In the genomic region with DNA sequence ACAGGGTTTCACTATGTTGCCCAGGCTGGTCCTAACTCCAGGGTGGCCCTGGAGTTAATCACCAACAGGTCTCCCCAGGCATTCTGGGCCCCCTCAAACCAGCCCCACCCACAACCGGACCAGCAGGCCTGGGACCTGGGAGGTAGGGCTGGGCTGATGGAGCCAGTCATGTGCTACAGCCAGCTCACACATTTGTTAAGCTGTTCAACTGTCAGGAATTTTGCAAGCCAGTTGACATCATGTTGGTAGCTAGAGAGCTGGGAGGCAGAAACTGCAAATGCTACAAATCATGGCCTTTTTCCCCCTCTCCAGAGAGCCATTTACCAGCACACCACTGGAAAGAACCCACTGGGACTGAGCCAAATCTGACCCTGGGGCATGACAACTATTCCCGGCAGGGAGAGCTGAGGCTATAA, we compare ENCODE assay signal across 13 cellular contexts. TPM values are rescaled to one million over a fixed set of nuclear protein-coding genes. Genes with fewer than 3 reads are reported as not detected.
A peak's percentile ranks its signal among the peaks of the same experiment; 100 is the strongest.
DNase-seq lines count a peak whose midpoint lies in the region; ATAC-seq, FAIRE-seq and TF ChIP-seq lines count a peak whose summit lies in the region.
"Had no signal": no experiment of that assay in that cellular context is flagged by ENCODE, and none has a peak within 500 bp of the region (broad histone marks: within the 10 kb centered on the region; RNA-seq: fewer than 3 reads in every experiment).

No MANE protein-coding gene starts in this region.

- WGBS in transverse colon (ENCODE audit: low coverage in 1 of 2), 2 donors, result 58% methylated on average over 2 of the region's 2 CpGs; no CpG with 5 or more reads in 1 of the 2 donors

- H3K36me3 Mint-ChIP-seq in chondrocyte (ENCODE audit: low read depth) (peaks cover 20% of the 10 kb centered on the region), glutamatergic neuron (ENCODE audit: unreplicated experiment) (no peaks in the 10 kb centered on the region)
- H3K36me3 Mint-ChIP-seq in activated CD8-positive, alpha-beta T cell treated with anti-CD3 and anti-CD28 coated beads for 36 hours (ENCODE audit: low read depth), result peaks cover 7% of the 10 kb centered on the region

- no peak for TF ChIP-seq EP300 in transverse colon (IDR thresholded peaks at IDR 0.05; ENCODE audit: low read depth)

- intact Hi-C loops in transverse colon (cut with DNase I; ENCODE audit: low total_unique reads), result no loop called here
- intact Hi-C loops in activated CD8-positive, alpha-beta T cell treated with anti-CD3 and anti-CD28 coated beads for 36 hours (cut with micrococcal nuclease), result no loop called here

- H3K4me1 ChIP-seq in transverse colon, result peaks cover 0 to 26% (median 16%) of the 10 kb centered on the region in 4 donors

- CTCF ChIA-PET in activated CD8-positive, alpha-beta T cell treated with anti-CD3 and anti-CD28 coated beads for 36 hours (lab: Charles Lee), result no interaction called here

- H3K27me3 Mint-ChIP-seq in chondrocyte (ENCODE audit: low read depth), result no peaks in the 10 kb centered on the region
- no peaks in the 10 kb centered on the region for H3K27me3 Mint-ChIP-seq in activated CD8-positive, alpha-beta T cell treated with anti-CD3 and anti-CD28 coated beads for 36 hours
- H3K27me3 Mint-ChIP-seq in glutamatergic neuron (ENCODE audit: unreplicated experiment), result peaks cover 4% of the 10 kb centered on the region

- POLR2A ChIA-PET in activated CD8-positive, alpha-beta T cell treated with anti-CD3 and anti-CD28 coated beads for 36 hours (lab: Charles Lee), result interaction anchor here (0.8 kb wide), 1 partner anchor 15 kb away, joined by 4 read pairs; no protein-coding TSS in a partner anchor

- TF ChIP-seq POLR2A in transverse colon (IDR thresholded peaks at IDR 0.05), result no peak

- no peaks in the 10 kb centered on the region for H3K27me3 ChIP-seq in transverse colon

- no peak for ATAC-seq in activated CD8-positive, alpha-beta T cell treated with anti-CD3 and anti-CD28 coated beads for 36 hours
- no peak for ATAC-seq in HG03469 (IDR thresholded peaks at IDR 0.05; ENCODE audit: unreplicated experiment)

- peaks cover 0 to 23% (median 7%) of the 10 kb centered on the region in 4 donors for H3K36me3 ChIP-seq in transverse colon

- in situ Hi-C loops in transverse colon (cut with MboI; ENCODE audit: low pct_ligation_motif_present in 1 of 4, low pct_unique_long_range_greater_than_20kb in 1 of 4, low sequenced_read_pairs in 3 of 4), result no loop called here

- H3K4me1 Mint-ChIP-seq in chondrocyte (ENCODE audit: low read depth), result peaks cover 55% of the 10 kb centered on the region
- H3K4me1 Mint-ChIP-seq in activated CD8-positive, alpha-beta T cell treated with anti-CD3 and anti-CD28 coated beads for 36 hours (ENCODE audit: low read depth), result peaks cover 21% of the 10 kb centered on the region
- H3K4me1 Mint-ChIP-seq in glutamatergic neuron (ENCODE audit: low read depth, unreplicated experiment), result peaks cover 11% of the 10 kb centered on the region

- H3K9me3 ChIP-seq in transverse colon, result no peaks in the 10 kb centered on the region

- no peak for FAIRE-seq in RCC 7860 (lab: Jason Lieb, UNC)

- H3K4me3 ChIP-seq in transverse colon, result no peak overlapping the region

- H3K9me3 Mint-ChIP-seq in chondrocyte (ENCODE audit: low read depth), result no peaks in the 10 kb centered on the region
- H3K9me3 Mint-ChIP-seq in activated CD8-positive, alpha-beta T cell treated with anti-CD3 and anti-CD28 coated beads for 36 hours, result no peaks in the 10 kb centered on the region
- H3K9me3 Mint-ChIP-seq in glutamatergic neuron (ENCODE audit: unreplicated experiment), result peaks cover 1% of the 10 kb centered on the region
- H3K9me3 Mint-ChIP-seq: neural crest cell had no signal

- DNase-seq in RCC 7860 (ENCODE audit: low spot score) (peak; percentile 26), chondrocyte (ENCODE audit: low spot score) (no peak), kidney glomerular epithelial cell (lab: John Stamatoyannopoulos, UW) (peak; percentile 37), transverse colon (no peak), occipital lobe (lab: John Stamatoyannopoulos, UW) (no peak), glutamatergic neuron (no peak)
- no peak for DNase-seq in activated CD8-positive, alpha-beta T cell treated with anti-CD3 and anti-CD28 coated beads for 36 hours
- DNase-seq: DMS153; stimulated activated CD4-positive, alpha-beta T cell treated with anti-CD3 and anti-CD28 coated beads, Interleukin-1b, Interleukin-23, amount 100 ng/mL, for 48 hours; stimulated activated naive CD4-positive, alpha-beta T cell treated with Interleukin-2 at 50 U/mL for 16 hours had no signal

- TF ChIP-seq CTCF in chondrocyte (IDR thresholded peaks at IDR 0.05), result no peak
- no peak for TF ChIP-seq CTCF in transverse colon (IDR thresholded peaks at IDR 0.05)
- no peak for TF ChIP-seq CTCF in activated CD8-positive, alpha-beta T cell treated with anti-CD3 and anti-CD28 coated beads for 36 hours (IDR thresholded peaks at IDR 0.05)
- TF ChIP-seq CTCF in glutamatergic neuron (IDR thresholded peaks at IDR 0.05; ENCODE audit: partially characterized antibody, unreplicated experiment), result no peak

- H3K4me3 Mint-ChIP-seq in chondrocyte (ENCODE audit: unreplicated experiment), result no peak overlapping the region
- H3K4me3 Mint-ChIP-seq in activated CD8-positive, alpha-beta T cell treated with anti-CD3 and anti-CD28 coated beads for 36 hours, result no peak overlapping the region
- no peak overlapping the region for H3K4me3 Mint-ChIP-seq in glutamatergic neuron (ENCODE audit: unreplicated experiment)
- H3K4me3 Mint-ChIP-seq: neural crest cell had no signal

- H3K27ac Mint-ChIP-seq in chondrocyte (ENCODE audit: unreplicated experiment) (peak overlapping the region; percentile 94), glutamatergic neuron (ENCODE audit: unreplicated experiment) (no peak overlapping the region)
- H3K27ac Mint-ChIP-seq in activated CD8-positive, alpha-beta T cell treated with anti-CD3 and anti-CD28 coated beads for 36 hours, result no peak overlapping the region

- H3K27ac ChIP-seq in transverse colon, result peak overlapping the region in 3 of 4 donors; percentile 10 to 57 (median 28)

RNA-seq across cellular contexts. Expression of gene ARHGAP1, which starts 6.8 kb away (rescaled TPM):
- 109 to 163 TPM (median 155 TPM) in 3 replicates for total RNA-seq in chondrocyte
- 10 to 100 TPM; 48.6 to 69.5 (median 50.9) TPM for total RNA-seq in transverse colon
- 10 to 100 TPM; 32.7 to 34.5 TPM for total RNA-seq in activated CD8-positive, alpha-beta T cell treated with anti-CD3 and anti-CD28 coated beads for 36 hours
- total RNA-seq in occipital lobe, result 17.6 TPM
- total RNA-seq in glutamatergic neuron (ENCODE audit: unreplicated experiment), result 38.4 TPM

RNA-seq across cellular contexts. Expression of gene ZNF408, which starts 7.2 kb away (rescaled TPM):
- total RNA-seq in chondrocyte (12.3 to 15.5 TPM (median 14.6 TPM) in 3 replicates), transverse colon (10 to 100 TPM in 2 of 4 donors, 1 to 10 TPM in 2; 6.0 to 19.3 (median 10.0) TPM), occipital lobe (4.2 TPM), glutamatergic neuron (ENCODE audit: unreplicated experiment) (10.6 TPM)
- 1 to 10 TPM; 9.2 to 9.7 TPM for total RNA-seq in activated CD8-positive, alpha-beta T cell treated with anti-CD3 and anti-CD28 coated beads for 36 hours

RNA-seq across cellular contexts. Expression of gene F2, which starts 25.4 kb away (rescaled TPM):
- total RNA-seq in chondrocyte (0.25 TPM in 1 of 3 replicates, not detected in the others), transverse colon (under 1 TPM in 2 of 4 donors, not detected in 2; 0.41 to 0.48 TPM), occipital lobe (0.16 TPM), glutamatergic neuron (ENCODE audit: unreplicated experiment) (0.29 TPM)
- total RNA-seq in activated CD8-positive, alpha-beta T cell treated with anti-CD3 and anti-CD28 coated beads for 36 hours, result not detected
- total RNA-seq: neural crest cell, RPMI7951 had no signal

Comparison
In these comparisons a context has a peak if more than half of its experiments do, and no peak if none do; other contexts are left out.
1. DNase-seq: peak in RCC 7860 (single experiment) and kidney glomerular epithelial cell (single experiment); none in chondrocyte (single experiment), transverse colon (single experiment), activated CD8-positive, alpha-beta T cell treated with anti-CD3 and anti-CD28 coated beads for 36 hours (single experiment), occipital lobe (single experiment) and glutamatergic neuron (single experiment).